Comparison of ENCODE assay signal across 17 cellular contexts in genomic region chr1:230280906-230281413, GRCh38.
A peak's percentile ranks its signal among the peaks of the same experiment; 100 is the strongest.
DNase-seq lines count a peak whose midpoint lies in the region; ATAC-seq and TF ChIP-seq lines count a peak whose summit lies in the region.
"Had no signal": no experiment of that assay in that cellular context is flagged by ENCODE, and none has a peak within 500 bp of the region (broad histone marks: within the 10 kb centered on the region; RNA-seq: fewer than 3 reads in every experiment).

No MANE protein-coding gene starts in this region.

- H3K27ac Mint-ChIP-seq in naive thymus-derived CD4-positive, alpha-beta T cell, result peak overlapping the region in 6 of 9 donors; percentile 33 to 88 (median 60)

- no peaks in the 10 kb centered on the region for H3K27me3 ChIP-seq in naive thymus-derived CD4-positive, alpha-beta T cell (ENCODE audit: control insufficient read depth in 2 of 2, insufficient read depth in 2 of 2, low read length in 2 of 2)
- no peaks in the 10 kb centered on the region for H3K27me3 ChIP-seq in thymus (ENCODE audit: control insufficient read depth, insufficient read depth)
- H3K27me3 ChIP-seq: cardiac muscle cell, esophagus squamous epithelium, left lung, stomach had no signal

- no peak overlapping the region for H3K4me3 ChIP-seq in naive thymus-derived CD4-positive, alpha-beta T cell (ENCODE audit: low read length)
- no peak overlapping the region for H3K4me3 ChIP-seq in thymus (ENCODE audit: low read length)
- H3K4me3 ChIP-seq: cardiac muscle cell, esophagus squamous epithelium, left lung, prostate gland, stomach had no signal

- peak; percentile 55 for DNase-seq in activated effector memory CD4-positive, alpha-beta T cell treated with anti-CD3 and anti-CD28 coated beads, Interleukin-2, amount 50 U/mL, for 16 hours
- DNase-seq in activated effector memory CD4-positive, alpha-beta T cell treated with Interleukin-2 at 50 U/mL for 16 hours, result no peak
- no peak for DNase-seq in naive thymus-derived CD4-positive, alpha-beta T cell
- DNase-seq in NCI-H1694 (lab: John Stamatoyannopoulos, UW) (no peak), NCI-H524 (lab: John Stamatoyannopoulos, UW) (no peak)
- DNase-seq: ACHN; esophagus squamous epithelium; NCI-H226; NK-92 treated with Interleukin-12 subunit alpha and Interleukin-12 subunit beta, amount 100 ng/mL, for 24 hours; stimulated activated CD4-positive, alpha-beta T cell treated with anti-CD3 and anti-CD28 coated beads, Interleukin-12 subunit alpha, Interleukin-12 subunit beta, amount 100 ng/mL, for 4 hours; stomach had no signal

- H3K9me3 ChIP-seq in naive thymus-derived CD4-positive, alpha-beta T cell (ENCODE audit: control insufficient read depth in 2 of 3, low read length in 3 of 3), result no peaks in the 10 kb centered on the region
- no peaks in the 10 kb centered on the region for H3K9me3 ChIP-seq in thymus (ENCODE audit: control insufficient read depth)
- H3K9me3 ChIP-seq: esophagus squamous epithelium, left lung, prostate gland, stomach had no signal

- H3K4me1 ChIP-seq in naive thymus-derived CD4-positive, alpha-beta T cell (ENCODE audit: control insufficient read depth in 2 of 2, insufficient read depth in 2 of 2, low read length in 2 of 2), result no peaks in the 10 kb centered on the region
- H3K4me1 ChIP-seq in thymus (ENCODE audit: control insufficient read depth, insufficient read depth, low read length), result peaks cover 55% of the 10 kb centered on the region
- H3K4me1 ChIP-seq: esophagus squamous epithelium, prostate gland had no signal

- no peaks in the 10 kb centered on the region for H3K9me3 Mint-ChIP-seq in naive thymus-derived CD4-positive, alpha-beta T cell

- CTCF ChIA-PET in naive thymus-derived CD4-positive, alpha-beta T cell (lab: Charles Lee), result no interaction called here

- H3K27me3 Mint-ChIP-seq in naive thymus-derived CD4-positive, alpha-beta T cell, result no peaks in the 10 kb centered on the region

- no peak for TF ChIP-seq CTCF in VCaP (conservative IDR thresholded peaks at IDR 0.05)

- 33% methylated on average over 23 of the region's 23 CpGs for WGBS in thymus

- intact Hi-C loops in naive thymus-derived CD4-positive, alpha-beta T cell (cut with micrococcal nuclease), result no loop called here

- peaks cover 5 to 42% (median 36%) of the 10 kb centered on the region in 7 donors for H3K4me1 Mint-ChIP-seq in naive thymus-derived CD4-positive, alpha-beta T cell

- peaks cover 0 to 19% (median 7%) of the 10 kb centered on the region in 5 donors for H3K36me3 Mint-ChIP-seq in naive thymus-derived CD4-positive, alpha-beta T cell

- ATAC-seq in naive thymus-derived CD4-positive, alpha-beta T cell, result no peak
- no peak for ATAC-seq in HG03097 (IDR thresholded peaks at IDR 0.05; ENCODE audit: low FRiP score, unreplicated experiment)
- ATAC-seq: left lung had no signal

- peak overlapping the region in 1 of 10 donors; percentile 16 for H3K4me3 Mint-ChIP-seq in naive thymus-derived CD4-positive, alpha-beta T cell

- peaks cover 0 to 16% (median 4%) of the 10 kb centered on the region in 3 experiments for H3K36me3 ChIP-seq in naive thymus-derived CD4-positive, alpha-beta T cell (ENCODE audit: control insufficient read depth in 2 of 3, insufficient read depth in 3 of 3, low read length in 3 of 3)
- H3K36me3 ChIP-seq in thymus (ENCODE audit: control insufficient read depth, insufficient read depth), result peaks cover 37% of the 10 kb centered on the region

- peak overlapping the region; percentile 74 for H3K27ac ChIP-seq in VCaP
- peak overlapping the region; percentile 11 for H3K27ac ChIP-seq in naive thymus-derived CD4-positive, alpha-beta T cell (ENCODE audit: low read depth, low read length)
- H3K27ac ChIP-seq in thymus (ENCODE audit: low read depth), result peak overlapping the region; percentile 26
- H3K27ac ChIP-seq: cardiac muscle cell, esophagus squamous epithelium, left lung, prostate gland, stomach had no signal

- POLR2A ChIA-PET in naive thymus-derived CD4-positive, alpha-beta T cell (lab: Charles Lee), result no interaction called here

Comparison
In these comparisons a context has a peak if more than half of its experiments do, and no peak if none do; other contexts are left out.
1. H3K27ac ChIP-seq: peak in every context shown above with its lines; median percentile 74 in VCaP; 26 in thymus; 11 in naive thymus-derived CD4-positive, alpha-beta T cell.